ENCODE assay signal across 1 cellular context in the genomic region with DNA sequence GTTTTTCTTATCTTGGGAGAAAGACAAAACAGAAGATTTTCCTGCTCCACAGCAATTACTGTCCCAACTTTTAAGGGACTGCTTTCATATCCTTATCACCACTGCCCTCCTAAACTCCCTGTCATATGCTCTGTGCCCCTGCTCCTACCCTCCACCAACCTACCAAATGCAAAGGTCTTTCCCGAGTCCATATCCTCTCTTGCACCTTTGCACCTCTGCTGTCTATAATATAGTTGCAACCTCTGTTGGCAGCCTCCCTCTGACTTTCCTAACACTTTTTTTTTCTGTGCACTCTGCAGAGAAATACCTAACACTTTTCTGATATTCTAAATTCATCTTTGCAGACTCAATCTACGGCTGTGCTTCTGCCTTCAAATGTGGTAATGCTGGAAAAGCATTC.
TF ChIP-seq lines count a peak whose summit lies in the region.

No MANE protein-coding gene starts in this region.

TF ChIP-seq in H1, 55 proteins besides CTCF, POLR2A, EP300 and RAD21:
- TF ChIP-seq KDM4A (IDR thresholded peaks at IDR 0.05; ENCODE audit: low read depth, low read length, severe bottlenecking) (no peak), ZNF274 (IDR thresholded peaks at IDR 0.05; ENCODE audit: borderline replicate concordance, extremely low read depth, low read length) (no peak), CEBPB (IDR thresholded peaks at IDR 0.05; ENCODE audit: low read depth, low read length) (no peak)
- TF ChIP-seq, protein P1, sequence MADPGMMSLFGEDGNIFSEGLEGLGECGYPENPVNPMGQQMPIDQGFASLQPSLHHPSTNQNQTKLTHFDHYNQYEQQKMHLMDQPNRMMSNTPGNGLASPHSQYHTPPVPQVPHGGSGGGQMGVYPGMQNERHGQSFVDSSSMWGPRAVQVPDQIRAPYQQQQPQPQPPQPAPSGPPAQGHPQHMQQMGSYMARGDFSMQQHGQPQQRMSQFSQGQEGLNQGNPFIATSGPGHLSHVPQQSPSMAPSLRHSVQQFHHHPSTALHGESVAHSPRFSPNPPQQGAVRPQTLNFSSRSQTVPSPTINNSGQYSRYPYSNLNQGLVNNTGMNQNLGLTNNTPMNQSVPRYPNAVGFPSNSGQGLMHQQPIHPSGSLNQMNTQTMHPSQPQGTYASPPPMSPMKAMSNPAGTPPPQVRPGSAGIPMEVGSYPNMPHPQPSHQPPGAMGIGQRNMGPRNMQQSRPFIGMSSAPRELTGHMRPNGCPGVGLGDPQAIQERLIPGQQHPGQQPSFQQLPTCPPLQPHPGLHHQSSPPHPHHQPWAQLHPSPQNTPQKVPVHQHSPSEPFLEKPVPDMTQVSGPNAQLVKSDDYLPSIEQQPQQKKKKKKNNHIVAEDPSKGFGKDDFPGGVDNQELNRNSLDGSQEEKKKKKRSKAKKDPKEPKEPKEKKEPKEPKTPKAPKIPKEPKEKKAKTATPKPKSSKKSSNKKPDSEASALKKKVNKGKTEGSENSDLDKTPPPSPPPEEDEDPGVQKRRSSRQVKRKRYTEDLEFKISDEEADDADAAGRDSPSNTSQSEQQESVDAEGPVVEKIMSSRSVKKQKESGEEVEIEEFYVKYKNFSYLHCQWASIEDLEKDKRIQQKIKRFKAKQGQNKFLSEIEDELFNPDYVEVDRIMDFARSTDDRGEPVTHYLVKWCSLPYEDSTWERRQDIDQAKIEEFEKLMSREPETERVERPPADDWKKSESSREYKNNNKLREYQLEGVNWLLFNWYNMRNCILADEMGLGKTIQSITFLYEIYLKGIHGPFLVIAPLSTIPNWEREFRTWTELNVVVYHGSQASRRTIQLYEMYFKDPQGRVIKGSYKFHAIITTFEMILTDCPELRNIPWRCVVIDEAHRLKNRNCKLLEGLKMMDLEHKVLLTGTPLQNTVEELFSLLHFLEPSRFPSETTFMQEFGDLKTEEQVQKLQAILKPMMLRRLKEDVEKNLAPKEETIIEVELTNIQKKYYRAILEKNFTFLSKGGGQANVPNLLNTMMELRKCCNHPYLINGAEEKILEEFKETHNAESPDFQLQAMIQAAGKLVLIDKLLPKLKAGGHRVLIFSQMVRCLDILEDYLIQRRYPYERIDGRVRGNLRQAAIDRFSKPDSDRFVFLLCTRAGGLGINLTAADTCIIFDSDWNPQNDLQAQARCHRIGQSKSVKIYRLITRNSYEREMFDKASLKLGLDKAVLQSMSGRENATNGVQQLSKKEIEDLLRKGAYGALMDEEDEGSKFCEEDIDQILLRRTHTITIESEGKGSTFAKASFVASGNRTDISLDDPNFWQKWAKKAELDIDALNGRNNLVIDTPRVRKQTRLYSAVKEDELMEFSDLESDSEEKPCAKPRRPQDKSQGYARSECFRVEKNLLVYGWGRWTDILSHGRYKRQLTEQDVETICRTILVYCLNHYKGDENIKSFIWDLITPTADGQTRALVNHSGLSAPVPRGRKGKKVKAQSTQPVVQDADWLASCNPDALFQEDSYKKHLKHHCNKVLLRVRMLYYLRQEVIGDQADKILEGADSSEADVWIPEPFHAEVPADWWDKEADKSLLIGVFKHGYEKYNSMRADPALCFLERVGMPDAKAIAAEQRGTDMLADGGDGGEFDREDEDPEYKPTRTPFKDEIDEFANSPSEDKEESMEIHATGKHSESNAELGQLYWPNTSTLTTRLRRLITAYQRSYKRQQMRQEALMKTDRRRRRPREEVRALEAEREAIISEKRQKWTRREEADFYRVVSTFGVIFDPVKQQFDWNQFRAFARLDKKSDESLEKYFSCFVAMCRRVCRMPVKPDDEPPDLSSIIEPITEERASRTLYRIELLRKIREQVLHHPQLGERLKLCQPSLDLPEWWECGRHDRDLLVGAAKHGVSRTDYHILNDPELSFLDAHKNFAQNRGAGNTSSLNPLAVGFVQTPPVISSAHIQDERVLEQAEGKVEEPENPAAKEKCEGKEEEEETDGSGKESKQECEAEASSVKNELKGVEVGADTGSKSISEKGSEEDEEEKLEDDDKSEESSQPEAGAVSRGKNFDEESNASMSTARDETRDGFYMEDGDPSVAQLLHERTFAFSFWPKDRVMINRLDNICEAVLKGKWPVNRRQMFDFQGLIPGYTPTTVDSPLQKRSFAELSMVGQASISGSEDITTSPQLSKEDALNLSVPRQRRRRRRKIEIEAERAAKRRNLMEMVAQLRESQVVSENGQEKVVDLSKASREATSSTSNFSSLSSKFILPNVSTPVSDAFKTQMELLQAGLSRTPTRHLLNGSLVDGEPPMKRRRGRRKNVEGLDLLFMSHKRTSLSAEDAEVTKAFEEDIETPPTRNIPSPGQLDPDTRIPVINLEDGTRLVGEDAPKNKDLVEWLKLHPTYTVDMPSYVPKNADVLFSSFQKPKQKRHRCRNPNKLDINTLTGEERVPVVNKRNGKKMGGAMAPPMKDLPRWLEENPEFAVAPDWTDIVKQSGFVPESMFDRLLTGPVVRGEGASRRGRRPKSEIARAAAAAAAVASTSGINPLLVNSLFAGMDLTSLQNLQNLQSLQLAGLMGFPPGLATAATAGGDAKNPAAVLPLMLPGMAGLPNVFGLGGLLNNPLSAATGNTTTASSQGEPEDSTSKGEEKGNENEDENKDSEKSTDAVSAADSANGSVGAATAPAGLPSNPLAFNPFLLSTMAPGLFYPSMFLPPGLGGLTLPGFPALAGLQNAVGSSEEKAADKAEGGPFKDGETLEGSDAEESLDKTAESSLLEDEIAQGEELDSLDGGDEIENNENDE (IDR thresholded peaks at IDR 0.05; ENCODE audit: insufficient replicate concordance, low read length): no peak
